1 cellular context compared by ENCODE assay signal in genomic region chr12:108772247-108772646, GRCh38.
A peak's percentile ranks its signal among the peaks of the same experiment; 100 is the strongest.
TF ChIP-seq lines count a peak whose summit lies in the region.

No MANE protein-coding gene starts in this region.

TF ChIP-seq in GM12878, 131 proteins besides CTCF, POLR2A, EP300 and RAD21 (continued from another document):
- TF ChIP-seq PAX5 (IDR thresholded peaks at IDR 0.05; ENCODE audit: borderline replicate concordance, low read depth, low read length) (0 out of 2 replicates have a peak, but pooled peaks have one; percentile 56), CHD2 (IDR thresholded peaks at IDR 0.05; ENCODE audit: borderline replicate concordance, low read depth, low read length) (peak; percentile 28; the same call in 1 of the 2 replicates)
